In genomic region chr12:19129121-19129485, GRCh38 we compare ENCODE assay signal across 8 cellular contexts. TPM values are rescaled to one million over a fixed set of nuclear protein-coding genes. Genes with fewer than 3 reads are reported as not detected.
DNase-seq lines count a peak whose midpoint lies in the region; ATAC-seq and TF ChIP-seq lines count a peak whose summit lies in the region.

No MANE protein-coding gene starts in this region.

- DNase-seq in RPMI7951 (ENCODE audit: low read depth) (peak; percentile 24), esophagus squamous epithelium (lab: John Stamatoyannopoulos, UW) (no peak), psoas muscle (no peak), T-helper 9 cell (no peak), NCI-H748 (lab: John Stamatoyannopoulos, UW; ENCODE audit: unreplicated experiment) (no peak)

- H3K4me3 ChIP-seq in GM08714 (ENCODE audit: low read length), result peak overlapping the region; percentile 21; the same call in 1 of the 2 replicates
- peak overlapping the region; percentile 17 to 97 (median 87) for H3K4me3 ChIP-seq in esophagus squamous epithelium
- H3K4me3 ChIP-seq in psoas muscle, result peak overlapping the region; percentile 47

- TF ChIP-seq CTCF in esophagus squamous epithelium (IDR thresholded peaks at IDR 0.05) (no peak), psoas muscle (IDR thresholded peaks at IDR 0.05) (no peak)

- H3K27me3 ChIP-seq in esophagus squamous epithelium, result no peaks in the 10 kb centered on the region
- H3K27me3 ChIP-seq in psoas muscle (ENCODE audit: insufficient read depth in 3 of 3, low read length in 2 of 3), result peaks cover 0 to 37% (median 0%) of the 10 kb centered on the region in 3 donors

- intact Hi-C loops in esophagus squamous epithelium (cut with DNase I) (no loop called here), psoas muscle (cut with DNase I) (no loop called here)

- ATAC-seq in psoas muscle (no peak), GM19452 (IDR thresholded peaks at IDR 0.05; ENCODE audit: unreplicated experiment) (no peak), HG03280 (IDR thresholded peaks at IDR 0.05; ENCODE audit: unreplicated experiment) (no peak)

- WGBS in esophagus squamous epithelium, 2 donors, result 1 to 5% methylated on average over 5 to 8 of the region's 12 CpGs
- WGBS in psoas muscle, 3 donors, result 2 to 4% (median 4%) methylated on average over 10 to 12 of the region's 12 CpGs

- no peaks in the 10 kb centered on the region for H3K36me3 ChIP-seq in esophagus squamous epithelium
- no peaks in the 10 kb centered on the region for H3K36me3 ChIP-seq in psoas muscle (ENCODE audit: insufficient read depth in 1 of 2, low read depth in 1 of 2)

- H3K27ac ChIP-seq in esophagus squamous epithelium (peak overlapping the region; percentile 88 to 95 (median 94)), psoas muscle (peak overlapping the region; percentile 60)

- peaks cover 0 to 11% (median 0%) of the 10 kb centered on the region in 3 donors for H3K9me3 ChIP-seq in esophagus squamous epithelium
- peaks cover 17% of the 10 kb centered on the region for H3K9me3 ChIP-seq in psoas muscle

- H3K4me1 ChIP-seq in esophagus squamous epithelium (peaks cover 3 to 36% (median 6%) of the 10 kb centered on the region in 3 donors), psoas muscle (peaks cover 9% of the 10 kb centered on the region)

- TF ChIP-seq POLR2A in esophagus squamous epithelium (IDR thresholded peaks at IDR 0.05), result no peak

RNA-seq across cellular contexts. Expression of gene PLEKHA5, which starts 0.4 kb away (rescaled TPM):
- 30.5 and 36.6 TPM in 2 replicates for total RNA-seq in RPMI7951 (2014; rRNA removed; shearing (Covaris generic))
- total RNA-seq in esophagus squamous epithelium, result 10 to 100 TPM; 16.1 to 43.7 (median 29.3) TPM
- total RNA-seq in psoas muscle, result 1 to 10 TPM in 3 of 4 donors, under 1 TPM in 1; 0.78 to 3.3 (median 1.2) TPM
- polyA plus RNA-seq in psoas muscle, result under 1 TPM; 0.52 to 0.80 (median 0.73) TPM

Comparison
In these comparisons a context has a peak if more than half of its experiments do, and no peak if none do; other contexts are left out.
1. H3K4me3 ChIP-seq: peak in every context shown above with its lines; median percentile 87 in esophagus squamous epithelium; 47 in psoas muscle; 21 in GM08714.